Comparison of ENCODE assay signal across 17 cellular contexts in the genomic region with DNA sequence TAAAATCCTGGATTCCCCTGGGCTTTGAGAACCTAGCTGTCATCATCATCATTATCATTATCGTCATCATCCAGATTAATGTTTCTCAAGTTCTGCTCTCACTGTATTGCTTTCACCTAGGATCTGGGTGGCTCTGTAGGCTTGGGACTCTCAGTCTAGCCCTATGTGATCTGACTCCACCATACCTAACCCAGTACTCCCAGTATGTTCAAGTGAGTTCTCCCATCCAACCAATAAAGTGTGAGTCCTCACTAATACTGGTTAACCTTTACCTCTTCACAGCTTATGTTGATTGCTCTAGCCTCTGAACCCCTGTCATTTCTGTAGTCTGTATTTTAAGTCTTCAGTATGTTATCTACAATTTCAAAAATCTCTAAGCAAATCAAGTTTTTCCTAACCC.
"Had no signal": no experiment of that assay in that cellular context is flagged by ENCODE, and none has a peak within 500 bp of the region (broad histone marks: within the 10 kb centered on the region; RNA-seq: fewer than 3 reads in every experiment).

No MANE protein-coding gene starts in this region.

- H3K4me2 ChIP-seq: SK-N-SH had no signal

- ATAC-seq: T-cell had no signal

- H3K27ac ChIP-seq: HL-60 had no signal

- FAIRE-seq: HTR-8/SVneo, RCC 7860 had no signal

- H3K9me3 ChIP-seq: SK-N-SH had no signal

- DNase-seq: KBM-7, MV-4-11, NCI-H1048, NCI-H1105, NCI-H1436 treated with DMSO at 0.1 percent for 48 hours, NCI-H1694, NCI-H2107, NCI-H2227 treated with DMSO at 0.1 percent for 48 hours, Right ventricle myocardium superior, RPMI8226, SIG-M5, SK-N-SH, SW 1271, T-cell had no signal

- H3K9ac ChIP-seq: SK-N-SH had no signal
